In the genomic region with DNA sequence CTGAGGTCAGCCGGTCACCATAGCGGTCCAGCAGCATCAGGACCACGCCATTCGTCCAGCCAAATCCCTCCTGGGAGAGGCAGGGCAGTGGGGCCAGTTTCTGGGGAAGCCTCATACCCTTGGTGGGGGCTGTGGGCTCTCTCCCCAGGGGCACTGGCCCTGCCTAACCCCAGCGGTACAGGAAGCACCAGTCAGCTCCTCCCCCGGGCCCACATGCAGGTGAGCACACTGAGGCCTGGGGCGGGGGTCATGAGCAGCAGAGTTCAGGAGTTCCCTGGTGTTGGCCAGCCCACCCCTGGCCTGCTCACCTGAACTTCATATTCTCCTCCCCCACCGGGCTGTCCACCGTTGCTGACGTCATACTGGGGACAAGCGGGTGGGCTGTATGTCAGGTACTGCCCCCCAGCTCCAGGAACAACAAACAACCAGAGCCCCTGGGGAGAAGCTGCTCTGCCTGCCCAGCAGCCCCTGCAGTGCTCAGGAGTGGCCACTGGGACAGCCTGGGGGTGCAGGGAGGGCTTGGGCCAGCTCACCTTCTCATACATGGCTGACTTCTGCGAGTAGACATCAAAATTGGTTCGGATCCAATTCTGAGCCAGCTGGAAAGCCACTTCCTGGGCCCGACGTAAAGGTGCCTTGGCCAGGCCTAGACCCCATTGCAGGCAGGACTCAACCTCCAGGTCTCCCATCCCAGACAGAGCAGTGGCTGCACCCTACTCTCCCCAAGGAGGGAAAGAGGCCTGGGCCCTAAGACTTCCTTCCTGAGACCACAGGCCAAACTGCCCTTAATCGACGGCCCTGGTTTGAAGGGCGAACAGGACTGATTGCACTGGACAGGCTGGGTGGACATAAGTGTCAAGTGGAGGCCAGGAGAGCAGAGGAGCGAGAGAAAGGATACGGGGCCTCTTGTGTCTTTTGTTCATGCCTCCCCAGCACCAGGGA, we compare ENCODE assay signal across 9 cellular contexts. TPM values are rescaled to one million over a fixed set of nuclear protein-coding genes. Genes with fewer than 3 reads are reported as not detected.
A peak's percentile ranks its signal among the peaks of the same experiment; 100 is the strongest.
DNase-seq lines count a peak whose midpoint lies in the region; ATAC-seq and TF ChIP-seq lines count a peak whose summit lies in the region.
"Had no signal": no experiment of that assay in that cellular context is flagged by ENCODE, and none has a peak within 500 bp of the region (broad histone marks: within the 10 kb centered on the region; RNA-seq: fewer than 3 reads in every experiment).

No MANE protein-coding gene starts in this region.

- H3K4me3 ChIP-seq in H7 (ENCODE audit: insufficient read depth, low read depth, low read length) (no peak overlapping the region), WERI-Rb-1 (ENCODE audit: low read depth, low read length) (no peak overlapping the region), left ventricle myocardium inferior (no peak overlapping the region), spleen (no peak overlapping the region)

- intact Hi-C loops in left ventricle myocardium inferior (cut with micrococcal nuclease), result no loop called here
- intact Hi-C loops in spleen (cut with DNase I; ENCODE audit: low total_unique reads), result no loop called here

- peaks cover 4% of the 10 kb centered on the region for H3K36me3 ChIP-seq in H7 (replicated peaks; ENCODE audit: control insufficient read depth, insufficient read depth, low read length)
- H3K36me3 ChIP-seq in WERI-Rb-1, result no peaks in the 10 kb centered on the region; the same call in 1 of the 2 replicates
- H3K36me3 ChIP-seq in left ventricle myocardium inferior, result peaks cover 42% of the 10 kb centered on the region
- H3K36me3 ChIP-seq in spleen, result peaks cover 0 to 43% (median 5%) of the 10 kb centered on the region in 6 donors

- H3K4me3 Mint-ChIP-seq in progenitor cell of endocrine pancreas (ENCODE audit: low read depth), result no peak overlapping the region

- no peak overlapping the region for H3K27ac Mint-ChIP-seq in progenitor cell of endocrine pancreas

- H3K36me3 Mint-ChIP-seq in progenitor cell of endocrine pancreas (ENCODE audit: insufficient read depth), result peaks cover 13% of the 10 kb centered on the region

- no peak for TF ChIP-seq POLR2A in spleen (IDR thresholded peaks at IDR 0.05)

- H3K27me3 Mint-ChIP-seq in progenitor cell of endocrine pancreas, result peaks cover 5% of the 10 kb centered on the region

- peaks cover 26% of the 10 kb centered on the region for H3K4me1 ChIP-seq in left ventricle myocardium inferior
- H3K4me1 ChIP-seq in spleen, result peaks cover 3 to 28% (median 15%) of the 10 kb centered on the region in 6 donors

- H3K9me3 ChIP-seq in WERI-Rb-1 (ENCODE audit: severe bottlenecking), result no peaks in the 10 kb centered on the region
- no peaks in the 10 kb centered on the region for H3K9me3 ChIP-seq in left ventricle myocardium inferior (replicated peaks)
- H3K9me3 ChIP-seq in spleen, result no peaks in the 10 kb centered on the region
- H3K9me3 ChIP-seq: Peyer's patch had no signal

- H3K27ac ChIP-seq in WERI-Rb-1 (peak overlapping the region; percentile 13; the same call in 1 of the 2 replicates), left ventricle myocardium inferior (replicated peaks) (peak overlapping the region; percentile 79), spleen (peak overlapping the region in 6 of 8 donors; percentile 16 to 61 (median 38))

- H3K27me3 ChIP-seq in H7 (ENCODE audit: control insufficient read depth, insufficient read depth, low read length) (no peaks in the 10 kb centered on the region), WERI-Rb-1 (ENCODE audit: insufficient read depth, low read depth, severe bottlenecking) (no peaks in the 10 kb centered on the region), left ventricle myocardium inferior (ENCODE audit: low read depth) (no peaks in the 10 kb centered on the region), spleen (replicated peaks in 1 of 7) (peaks cover 0 to 17% (median 0%) of the 10 kb centered on the region in 7 donors)
- H3K27me3 ChIP-seq: Peyer's patch had no signal

- H3K4me1 Mint-ChIP-seq in progenitor cell of endocrine pancreas (ENCODE audit: low read depth), result peaks cover 2% of the 10 kb centered on the region

- DNase-seq in H7 (peak; percentile 71), WERI-Rb-1 (no peak), left ventricle myocardium inferior (no peak), spleen (no peak), DMS 273 treated with DMSO at 0.1 percent for 48 hours (lab: John Stamatoyannopoulos, UW) (no peak), progenitor cell of endocrine pancreas (ENCODE audit: low spot score, unreplicated experiment) (no peak), H4 (ENCODE audit: low spot score) (no peak)

- peak; percentile 33; the same call in 1 of the 2 replicates for TF ChIP-seq CTCF in WERI-Rb-1 (IDR thresholded peaks at IDR 0.05; ENCODE audit: low read depth, low read length)
- peak; percentile 19 for TF ChIP-seq CTCF in left ventricle myocardium inferior (IDR thresholded peaks at IDR 0.05; ENCODE audit: borderline replicate concordance)
- no peak for TF ChIP-seq CTCF in spleen (IDR thresholded peaks at IDR 0.05 in 8 of 11, conservative IDR thresholded peaks at IDR 0.05 in 3 of 11)
- TF ChIP-seq CTCF in progenitor cell of endocrine pancreas (IDR thresholded peaks at IDR 0.05; ENCODE audit: unreplicated experiment), result no peak

- H3K9me3 Mint-ChIP-seq in progenitor cell of endocrine pancreas (ENCODE audit: low read depth), result no peaks in the 10 kb centered on the region

- WGBS in spleen, 5 donors, result 47 to 71% (median 63%) methylated on average over 8 to 20 of the region's 20 CpGs

- ATAC-seq in GM19395 (IDR thresholded peaks at IDR 0.05; ENCODE audit: unreplicated experiment), result no peak

RNA-seq across cellular contexts. Expression of a gene that starts 20.8 kb away (rescaled TPM):
- not detected in 2 replicates for total RNA-seq in H7 (2014; rRNA removed; shearing (Covaris generic))
- total RNA-seq in left ventricle myocardium inferior, result not detected
- not detected for total RNA-seq in spleen
- 1 to 10 TPM in 2 of 3 donors, under 1 TPM in 1; 0.33 to 2.3 (median 2.0) TPM for polyA plus RNA-seq in spleen
- total RNA-seq in progenitor cell of endocrine pancreas, result not detected in 2 replicates
- total RNA-seq in H4 (2014; rRNA removed; shearing (Covaris generic)), result not detected in 2 replicates

RNA-seq across cellular contexts. Expression of a gene that starts 51.2 kb away (rescaled TPM):
- total RNA-seq in H7 (2014; rRNA removed; shearing (Covaris generic)), result 48.7 and 55.0 TPM in 2 replicates
- total RNA-seq in left ventricle myocardium inferior, result 102 TPM
- total RNA-seq in spleen, result 100 to 1,000 TPM in 3 of 7 donors, 10 to 100 TPM in 4; 34.7 to 162 (median 84.2) TPM
- polyA plus RNA-seq in spleen, result 10 to 100 TPM; 13.0 to 70.9 (median 53.3) TPM
- total RNA-seq in progenitor cell of endocrine pancreas, result 106 and 110 TPM in 2 replicates
- 29.6 and 40.0 TPM in 2 replicates for total RNA-seq in H4 (2014; rRNA removed; shearing (Covaris generic))

Comparison
In these comparisons a context has a peak if more than half of its experiments do, and no peak if none do; other contexts are left out.
1. H3K27ac ChIP-seq: peak in every context shown above with its lines; median percentile 79 in left ventricle myocardium inferior; 38 in spleen; 13 in WERI-Rb-1.
2. CTCF ChIP-seq: peak in WERI-Rb-1 (single experiment) and left ventricle myocardium inferior (single experiment); none in spleen (0 of 11) and progenitor cell of endocrine pancreas (single experiment).